8 cellular contexts compared by ENCODE assay signal in the genomic region with DNA sequence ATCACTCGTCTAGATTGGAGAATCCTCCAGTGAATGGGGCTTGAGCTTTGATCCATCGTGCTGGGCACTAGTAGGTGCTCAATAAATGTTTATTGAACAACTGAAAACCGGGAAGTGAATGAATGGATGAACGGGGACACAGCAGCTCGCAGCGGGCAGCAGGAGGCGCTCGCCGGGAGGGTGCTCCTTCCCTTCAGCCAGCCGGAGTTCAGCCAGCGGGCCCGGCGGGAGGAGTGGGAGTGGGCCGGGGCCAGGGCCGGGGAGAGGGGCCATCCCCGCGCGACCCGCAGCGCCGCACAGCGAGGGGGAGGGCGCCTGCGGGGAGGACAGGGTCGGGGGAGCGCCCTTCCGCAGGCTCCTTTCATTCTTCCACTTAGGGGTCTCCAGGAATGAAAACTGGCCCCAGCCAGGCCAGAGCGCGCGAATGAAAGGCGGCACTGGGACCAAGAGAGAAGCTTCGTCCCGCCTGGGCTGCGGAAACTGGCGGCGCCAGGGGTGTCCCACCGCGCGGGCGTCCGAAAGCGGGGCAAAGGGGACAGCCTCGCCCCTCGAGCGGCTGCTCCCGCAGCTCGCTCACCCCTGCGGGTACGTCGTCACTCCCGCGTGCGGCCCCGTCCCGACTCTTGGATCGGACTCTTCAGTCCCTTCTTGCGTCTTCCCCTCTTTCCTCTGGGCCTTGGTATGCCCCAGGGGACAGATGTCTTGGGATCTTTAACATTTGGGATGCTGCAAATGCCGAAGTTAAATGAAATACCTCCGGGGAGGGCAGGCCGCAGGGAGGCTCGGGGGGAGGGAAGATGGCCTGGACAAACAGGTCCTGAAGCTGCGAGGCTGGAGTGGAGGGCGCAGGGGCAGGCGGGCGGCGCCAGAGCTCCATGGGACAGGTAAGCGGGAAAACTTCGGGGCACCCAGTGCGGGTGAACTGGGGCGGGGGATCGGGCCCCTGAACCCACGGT. TPM values are rescaled to one million over a fixed set of nuclear protein-coding genes. Genes with fewer than 3 reads are reported as not detected.
DNase-seq lines count a peak whose midpoint lies in the region; ATAC-seq and TF ChIP-seq lines count a peak whose summit lies in the region.

No MANE protein-coding gene starts in this region.

- ATAC-seq in GM18511 (IDR thresholded peaks at IDR 0.05; ENCODE audit: unreplicated experiment) = no peak

- H3K9me3 Mint-ChIP-seq in nephron = no peaks in the 10 kb centered on the region

- peak overlapping the region; percentile 95 to 97 (median 97) for H3K4me3 Mint-ChIP-seq in nephron

- peaks cover 58% of the 10 kb centered on the region for H3K4me1 Mint-ChIP-seq in nephron

- peaks cover 34% of the 10 kb centered on the region for H3K27me3 Mint-ChIP-seq in nephron (ENCODE audit: low read depth)

- peak; percentile 63 to 82 (median 64) for TF ChIP-seq CTCF in nephron (IDR thresholded peaks at IDR 0.05; ENCODE audit: unreplicated experiment in 3 of 3)

- no peaks in the 10 kb centered on the region for H3K36me3 Mint-ChIP-seq in nephron (ENCODE audit: low read depth)

- DNase-seq in NCI-H2196 (lab: John Stamatoyannopoulos, UW; ENCODE audit: unreplicated experiment) (peak; percentile 25), NCI-H2196 treated with DMSO at 0.1 percent for 48 hours (lab: John Stamatoyannopoulos, UW; ENCODE audit: unreplicated experiment) (no peak), HK-2 (ENCODE audit: unreplicated experiment) (peak; percentile 79), SW480 (ENCODE audit: low spot score) (peak; percentile 72), fibroblast of gingiva (ENCODE audit: low read depth) (peak; percentile 49), ureter (ENCODE audit: low spot score) (no peak)

- H3K27ac Mint-ChIP-seq in nephron = peak overlapping the region; percentile 99 to 100 (median 99)

RNA-seq across cellular contexts. Expression of gene INAVA, which starts 3.6 kb away (rescaled TPM):
- 83.2 TPM for total RNA-seq in ureter

RNA-seq across cellular contexts. Expression of gene GPR25, which starts 18.3 kb away (rescaled TPM):
- total RNA-seq in ureter = not detected

Comparison
In these comparisons a context has a peak if more than half of its experiments do, and no peak if none do; other contexts are left out.
1. DNase-seq: peak in NCI-H2196 (single experiment), HK-2 (single experiment), SW480 (single experiment) and fibroblast of gingiva (single experiment); none in NCI-H2196 treated with DMSO at 0.1 percent for 48 hours (single experiment) and ureter (single experiment).